8 cellular contexts compared by ENCODE assay signal in the genomic region with DNA sequence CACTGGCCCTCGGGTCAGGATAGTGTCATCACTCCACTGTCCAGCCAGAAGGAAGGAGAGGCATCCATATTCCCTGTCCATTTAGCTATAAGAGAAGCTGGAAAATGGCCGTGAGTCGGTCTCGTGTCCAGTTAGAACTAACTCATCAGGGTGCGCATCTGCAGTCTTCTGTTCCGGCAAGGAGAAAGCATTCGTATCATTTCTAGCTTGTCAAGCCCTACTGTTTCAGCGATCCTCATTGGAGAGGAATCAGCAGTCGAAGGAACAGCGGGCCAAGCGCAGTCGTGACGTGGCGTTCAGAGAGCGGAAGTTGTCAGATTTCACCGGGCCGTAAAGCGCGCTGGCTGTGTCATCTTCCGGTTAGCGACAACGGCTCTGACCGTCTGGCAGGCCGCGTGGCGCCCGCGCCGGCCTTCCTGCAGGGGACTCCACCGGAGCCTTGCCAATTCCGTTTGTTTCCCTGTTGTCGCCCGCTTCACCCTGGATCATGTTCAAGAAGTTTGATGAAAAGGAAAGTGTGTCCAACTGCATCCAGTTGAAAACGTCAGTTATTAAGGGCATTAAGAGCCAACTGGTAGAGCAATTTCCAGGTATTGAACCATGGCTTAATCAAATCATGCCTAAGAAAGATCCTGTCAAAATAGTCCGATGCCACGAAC. TPM values are rescaled to one million over a fixed set of nuclear protein-coding genes. Genes with fewer than 3 reads are reported as not detected.
DNase-seq lines count a peak whose midpoint lies in the region; ATAC-seq and TF ChIP-seq lines count a peak whose summit lies in the region.

No MANE protein-coding gene starts in this region.

- H3K9me3 Mint-ChIP-seq in activated naive CD4-positive, alpha-beta T cell treated with anti-CD3 and anti-CD28 coated beads, Interleukin-2, amount 10 ng/mL, durations not matched to agents 7 days and 5 days, result no peaks in the 10 kb centered on the region

- 0 out of 2 replicates have a peak overlapping the region, but pooled peaks have one; percentile 15 for H2AFZ ChIP-seq in KMS-11 (ENCODE audit: low read depth)

- H3K4me1 ChIP-seq in KMS-11 (ENCODE audit: low read depth, poor library complexity, severe bottlenecking), result peaks cover 6% of the 10 kb centered on the region

- H3K27me3 ChIP-seq in KMS-11 (ENCODE audit: insufficient read depth, low read depth), result no peaks in the 10 kb centered on the region

- peak overlapping the region; percentile 82 for H3K4me3 Mint-ChIP-seq in activated naive CD4-positive, alpha-beta T cell treated with anti-CD3 and anti-CD28 coated beads, Interleukin-2, amount 10 ng/mL, durations not matched to agents 7 days and 5 days

- no peak for TF ChIP-seq CTCF in KMS-11 (conservative IDR thresholded peaks at IDR 0.05; ENCODE audit: low read depth, low read length)

- H3K79me2 ChIP-seq in KMS-11 (ENCODE audit: insufficient read depth, low read depth), result peaks cover 19% of the 10 kb centered on the region

- peaks cover 32% of the 10 kb centered on the region for H3K4me1 Mint-ChIP-seq in activated naive CD4-positive, alpha-beta T cell treated with anti-CD3 and anti-CD28 coated beads, Interleukin-2, amount 10 ng/mL, durations not matched to agents 7 days and 5 days

- H3K27ac ChIP-seq in KMS-11, result peak overlapping the region; percentile 73
- H3K27ac ChIP-seq in temporal lobe (ENCODE audit: low read depth, low read length), result peak overlapping the region; percentile 67

- peak; percentile 51 for DNase-seq in DMS153 treated with DMSO at 0.1 percent for 48 hours (lab: John Stamatoyannopoulos, UW; ENCODE audit: unreplicated experiment)
- peak; percentile 88 for DNase-seq in SK-MEL-5 (ENCODE audit: low read depth, low spot score)
- DNase-seq in activated naive CD4-positive, alpha-beta T cell treated with anti-CD3 and anti-CD28 coated beads, Interleukin-2, amount 10 ng/mL, durations not matched to agents 7 days and 5 days, result peak; percentile 88
- peak; percentile 78 for DNase-seq in glomerular visceral epithelial cell (ENCODE audit: extremely low spot score)
- peak; percentile 79 for DNase-seq in occipital lobe (lab: John Stamatoyannopoulos, UW)

- peaks cover 59% of the 10 kb centered on the region for H3K36me3 Mint-ChIP-seq in activated naive CD4-positive, alpha-beta T cell treated with anti-CD3 and anti-CD28 coated beads, Interleukin-2, amount 10 ng/mL, durations not matched to agents 7 days and 5 days

- peak; percentile 67 for ATAC-seq in GM21528 (IDR thresholded peaks at IDR 0.05; ENCODE audit: low FRiP score, unreplicated experiment)

- H3K27ac Mint-ChIP-seq in activated naive CD4-positive, alpha-beta T cell treated with anti-CD3 and anti-CD28 coated beads, Interleukin-2, amount 10 ng/mL, durations not matched to agents 7 days and 5 days, result peak overlapping the region; percentile 93

- no peaks in the 10 kb centered on the region for H3K27me3 Mint-ChIP-seq in activated naive CD4-positive, alpha-beta T cell treated with anti-CD3 and anti-CD28 coated beads, Interleukin-2, amount 10 ng/mL, durations not matched to agents 7 days and 5 days

- peak overlapping the region; percentile 77 for H3K9ac ChIP-seq in KMS-11

- H3K4me3 ChIP-seq in KMS-11 (IDR thresholded peaks at IDR 0.05; ENCODE audit: insufficient read depth, low read depth, low read length), result no peak overlapping the region

- peak overlapping the region; percentile 64 for H3K4me2 ChIP-seq in KMS-11

- CTCF ChIA-PET in activated naive CD4-positive, alpha-beta T cell treated with anti-CD3 and anti-CD28 coated beads, Interleukin-2, amount 10 ng/mL, durations not matched to agents 7 days and 5 days (lab: Charles Lee), result interaction anchor here (0.9 to 1.2 kb wide), 2 partner anchors 13 to 14 kb away, joined by 3 to 4 read pairs; no protein-coding TSS in a partner anchor

- in situ Hi-C loops in SK-MEL-5 (cut with HindIII; ENCODE audit: low pct_unique_long_range_greater_than_20kb, low sequenced_read_pairs), result no loop called here

- H3K36me3 ChIP-seq in KMS-11 (ENCODE audit: insufficient read depth), result peaks cover 14% of the 10 kb centered on the region; the same call in 1 of the 2 replicates

- no peaks in the 10 kb centered on the region for H4K20me1 ChIP-seq in KMS-11 (ENCODE audit: insufficient read depth)

RNA-seq across cellular contexts. Expression of a gene that starts 32.9 kb away (rescaled TPM):
- total RNA-seq in SK-MEL-5 (2014; rRNA removed; shearing (Covaris generic)), result 120 and 126 TPM in 2 replicates
- polyA plus RNA-seq in SK-MEL-5 (2015; cell fraction: cytosol; rRNA removed), result 528 and 544 TPM in 2 replicates
- 170 and 210 TPM in 2 replicates for polyA plus RNA-seq in SK-MEL-5 (2015; cell fraction: nucleus; rRNA removed)
- total RNA-seq in occipital lobe (27.8 TPM), temporal lobe (25.8 TPM)

RNA-seq across cellular contexts. Expression of a gene that starts 57.9 kb away (rescaled TPM):
- 23.3 and 28.2 TPM in 2 replicates for total RNA-seq in SK-MEL-5 (2014; rRNA removed; shearing (Covaris generic))
- 142 and 173 TPM in 2 replicates for polyA plus RNA-seq in SK-MEL-5 (2015; cell fraction: cytosol; rRNA removed)
- polyA plus RNA-seq in SK-MEL-5 (2015; cell fraction: nucleus; rRNA removed), result 97.8 and 158 TPM in 2 replicates
- total RNA-seq in occipital lobe (66.9 TPM), temporal lobe (35.7 TPM)
